ENCODE assay signal across 26 cellular contexts in genomic region chr11:81246937-81247336, GRCh38.
"Had no signal": no experiment of that assay in that cellular context is flagged by ENCODE, and none has a peak within 500 bp of the region (broad histone marks: within the 10 kb centered on the region; RNA-seq: fewer than 3 reads in every experiment).

No MANE protein-coding gene starts in this region.

- H2AFZ ChIP-seq: PC-9 had no signal

- H3K4me2 ChIP-seq: PC-9 had no signal

- H3K27ac ChIP-seq: PC-9 had no signal

- H3K36me3 ChIP-seq: MG63 had no signal

- H3K4me3 ChIP-seq: MG63, PC-9 had no signal

- DNase-seq: activated CD4-positive, alpha-beta memory T cell treated with anti-CD3 and anti-CD28 coated beads, Interleukin-2, amount 10 ng/mL, durations not matched to agents 7 days and 5 days; activated CD4-positive, alpha-beta T cell treated with anti-CD3 and anti-CD28 coated beads, Interleukin-2, amount 10 ng/mL, durations not matched to agents 7 days and 5 days; activated CD4-positive, CD25-positive, alpha-beta regulatory T cell; activated gamma-delta T cell; activated naive CD4-positive, alpha-beta T cell treated with anti-CD3 and anti-CD28 coated beads for 36 hours; activated T-cell treated with anti-CD3 and anti-CD28 coated beads for 4 hours; activated T-cell treated with anti-CD3 and anti-CD28 coated beads, Interleukin-2, amount 50 U/mL, for 48 hours; amygdala; IMR-90; KBM-7; MG63; MV-4-11; NCI-H1092 treated with DMSO at 0.1 percent for 48 hours; NCI-H1417 treated with DMSO at 0.1 percent for 48 hours; NCI-H1694; NCI-H2029; NCI-H345; NCI-H510A treated with DMSO at 0.1 percent for 48 hours; NCI-H774; NK-92 treated with Interleukin-12 subunit alpha and Interleukin-12 subunit beta, amount 100 ng/mL, for 24 hours; PC-9; SIG-M5; T-cell; T-helper 2 cell; T1000 had no signal

- ATAC-seq: activated T-helper 17 cell treated with anti-CD3 and anti-CD28 coated beads, Interleukin-2, amount 50 U/mL, for 72 hours; T-cell had no signal

- H3K27me3 ChIP-seq: MG63 had no signal

- H3K9me3 ChIP-seq: MG63 had no signal
